Comparison of ENCODE assay signal across 9 cellular contexts in the genomic region with DNA sequence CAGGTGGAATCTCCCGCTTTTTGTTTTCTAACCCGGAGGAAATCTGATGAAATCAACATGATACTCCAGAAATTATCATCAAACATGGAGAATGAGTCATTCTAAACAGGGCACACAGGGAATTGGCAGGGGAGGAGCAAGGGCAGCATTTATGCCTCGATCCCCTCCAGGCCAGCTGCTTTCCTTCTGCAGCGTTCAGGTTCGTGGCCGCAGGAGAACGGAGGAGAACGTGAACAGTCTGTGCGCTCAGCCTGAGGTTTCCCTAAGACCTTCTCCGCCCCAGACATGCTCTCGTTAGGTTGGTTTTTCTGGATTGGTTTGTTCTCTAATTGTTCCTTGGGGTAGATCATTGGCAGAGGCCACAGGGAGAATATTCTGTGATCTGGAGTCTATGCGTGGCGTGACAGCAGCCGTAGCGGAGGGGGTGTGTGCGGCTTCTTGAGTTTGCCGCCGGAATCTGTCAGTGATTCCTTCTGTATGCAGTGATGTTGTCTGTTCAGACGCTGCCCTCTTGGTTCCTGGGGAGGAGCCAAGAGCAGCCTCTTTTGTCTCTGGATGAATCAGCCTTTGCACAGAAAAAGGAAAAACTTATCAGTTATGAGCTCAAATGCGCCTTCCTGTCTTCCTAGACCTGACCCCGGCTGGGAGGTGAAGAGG.
DNase-seq lines count a peak whose midpoint lies in the region; ATAC-seq, FAIRE-seq and TF ChIP-seq lines count a peak whose summit lies in the region.
"Had no signal": no experiment of that assay in that cellular context is flagged by ENCODE, and none has a peak within 500 bp of the region (broad histone marks: within the 10 kb centered on the region; RNA-seq: fewer than 3 reads in every experiment).

No MANE protein-coding gene starts in this region.

- no peaks in the 10 kb centered on the region for H3K9me3 Mint-ChIP-seq in effector memory CD8-positive, alpha-beta T cell

- H2BK20ac ChIP-seq in IMR-90 (ENCODE audit: low read depth, low read length): peak overlapping the region; percentile 49

- peaks cover 66% of the 10 kb centered on the region for H3K4me1 ChIP-seq in IMR-90 (ENCODE audit: control insufficient read depth, insufficient read depth, low read length)
- H3K4me1 ChIP-seq in HepG2 (ENCODE audit: insufficient read depth, low read length): peaks cover 27% of the 10 kb centered on the region

- peak overlapping the region; percentile 13; the same call in 1 of the 2 replicates for H3K18ac ChIP-seq in IMR-90 (ENCODE audit: low read depth, low read length)

- H3K27me3 ChIP-seq in IMR-90 (ENCODE audit: control insufficient read depth, insufficient read depth, low read length) (no peaks in the 10 kb centered on the region), HepG2 (ENCODE audit: control insufficient read depth in 1 of 2, insufficient read depth in 2 of 2, low read length in 2 of 2) (no peaks in the 10 kb centered on the region)

- peak overlapping the region; percentile 88 for H2AK5ac ChIP-seq in IMR-90 (ENCODE audit: low read depth, low read length)

- H4K20me1 ChIP-seq in IMR-90 (ENCODE audit: insufficient read depth, low read length) (peaks cover 96% of the 10 kb centered on the region), HepG2 (ENCODE audit: insufficient read depth, low read length) (peaks cover 98% of the 10 kb centered on the region)

- BruUV-seq in IMR-90 (replicated peaks; lab: Mats Ljungman, UMichigan): no TSS peak
- no TSS peak for BruUV-seq in HepG2 (replicated peaks; lab: Mats Ljungman, UMichigan)

- 71% methylated on average over 11 of the region's 21 CpGs; no CpG with 5 or more reads in 1 of the 2 experiments for WGBS in IMR-90 (ENCODE audit: extremely low coverage in 2 of 2, insufficient read length in 1 of 2), 2 experiments
- 97% methylated on average over 21 of the region's 21 CpGs for whole genome bisulfite sequencing in HepG2 (ENCODE audit: low lambda C conversion rate)

- peak overlapping the region; percentile 20 for H2BK120ac ChIP-seq in IMR-90 (ENCODE audit: low read depth, low read length)

- H2BK15ac ChIP-seq in IMR-90 (ENCODE audit: low read depth, low read length): peak overlapping the region; percentile 18; the same call in 2 of the 3 replicates

- POLR2A ChIA-PET in IMR-90 (lab: Charles Lee; ENCODE audit: unreplicated experiment) (no interaction called here), HepG2 (lab: Yijun Ruan, JAX) (interaction anchor here (0.6 kb wide), 1 partner anchor 44 kb away, joined by 3 read pairs; no protein-coding TSS in a partner anchor)

- TF ChIP-seq EP300 in HepG2 (IDR thresholded peaks at IDR 0.05; ENCODE audit: low read depth in 2 of 2, low read length in 2 of 2) (no peak), HepG2 (CRISPR knock-in tag; IDR thresholded peaks at IDR 0.05; ENCODE audit: borderline replicate concordance) (no peak)

- H3K14ac ChIP-seq in IMR-90 (replicated peaks; ENCODE audit: low read depth, low read length): peak overlapping the region; percentile 74; the same call in 1 of the 2 replicates

- H2AK9ac ChIP-seq in IMR-90 (replicated peaks; ENCODE audit: low read depth, low read length, poor library complexity): peak overlapping the region; percentile 82

- no peak overlapping the region for H3K4me3 ChIP-seq in IMR-90 (ENCODE audit: insufficient read depth, low read depth, low read length)
- H3K4me3 ChIP-seq in astrocyte of the spinal cord (ENCODE audit: low read depth, low read length): no peak overlapping the region
- no peak overlapping the region for H3K4me3 ChIP-seq in HepG2 (replicated peaks in 1 of 3; ENCODE audit: insufficient read depth in 1 of 3, low read depth in 2 of 3, low read length in 3 of 3)
- H3K4me3 ChIP-seq: lung had no signal

- H3K36me3 Mint-ChIP-seq in effector memory CD8-positive, alpha-beta T cell (ENCODE audit: insufficient read depth): peaks cover 3% of the 10 kb centered on the region

- H3K4me3 Mint-ChIP-seq in effector memory CD8-positive, alpha-beta T cell: no peak overlapping the region

- peaks cover 26 to 58% of the 10 kb centered on the region in 2 donors for H3K27me3 Mint-ChIP-seq in effector memory CD8-positive, alpha-beta T cell

- no peak overlapping the region for H3K27ac Mint-ChIP-seq in effector memory CD8-positive, alpha-beta T cell

- ATAC-seq in IMR-90 (ENCODE audit: low read depth) (peak; percentile 25), HepG2 (no peak)
- ATAC-seq in effector memory CD8-positive, alpha-beta T cell (replicated peaks): no peak

- H3K36me3 ChIP-seq in IMR-90 (ENCODE audit: control insufficient read depth, insufficient read depth, low read length) (peaks cover 9% of the 10 kb centered on the region), HepG2 (replicated peaks in 1 of 2; ENCODE audit: control insufficient read depth in 1 of 2, insufficient read depth in 2 of 2, low read length in 2 of 2) (peaks cover 14 to 57% of the 10 kb centered on the region in 2 experiments)

- CTCF ChIA-PET in IMR-90 (lab: Yijun Ruan, JAX): no interaction called here
- CTCF ChIA-PET in HepG2 (lab: Yijun Ruan, JAX; ENCODE audit: low intra/inter-chr PET ratio, low total read pairs): no interaction called here

- TF ChIP-seq POLR2A in IMR-90 (IDR thresholded peaks at IDR 0.05; ENCODE audit: low read depth, low read length) (no peak), HepG2 (IDR thresholded peaks at IDR 0.05; ENCODE audit: insufficient read depth in 1 of 2, low read depth in 2 of 2, low read length in 2 of 2) (no peak)

- peak; percentile 53 for DNase-seq in ACHN
- DNase-seq in IMR-90: peak; percentile 68
- peak; percentile 76 for DNase-seq in astrocyte of the spinal cord (ENCODE audit: low read depth, low spot score)
- no peak for DNase-seq in HepG2 (ENCODE audit: low spot score)
- no peak for DNase-seq in NCI-H2107 (lab: John Stamatoyannopoulos, UW)
- no peak for DNase-seq in cerebellar nuclear complex (lab: John Stamatoyannopoulos, UW)
- no peak for DNase-seq in Kasumi-1 (lab: John Stamatoyannopoulos, UW)
- DNase-seq in effector memory CD8-positive, alpha-beta T cell: no peak

- H4K91ac ChIP-seq in IMR-90 (ENCODE audit: insufficient read depth, low read depth, low read length): peak overlapping the region; percentile 72

- dilution Hi-C loops in IMR-90 (cut with HindIII; ENCODE audit: low sequenced_read_pairs, unreplicated experiment): no loop called here

- H3K4ac ChIP-seq in IMR-90 (ENCODE audit: low read depth, low read length): peak overlapping the region; percentile 79

- H2AFZ ChIP-seq in IMR-90 (replicated peaks; ENCODE audit: low read length, poor library complexity): peak overlapping the region; percentile 2
- H2AFZ ChIP-seq in HepG2 (ENCODE audit: low read length): no peak overlapping the region

- FAIRE-seq in HepG2 (lab: Jason Lieb, UNC): no peak

- H4K5ac ChIP-seq in IMR-90 (ENCODE audit: low read depth, low read length): no peak overlapping the region

- no peak overlapping the region for H3K4me2 ChIP-seq in IMR-90 (ENCODE audit: low read depth, low read length)
- no peak overlapping the region for H3K4me2 ChIP-seq in HepG2 (ENCODE audit: low read depth, low read length)

- H3K79me1 ChIP-seq in IMR-90 (ENCODE audit: low read depth in 1 of 2, low read length in 2 of 2): peaks cover 5 to 96% of the 10 kb centered on the region in 2 experiments; a peak in 3 of 4 replicates

- TF ChIP-seq RAD21 in IMR-90 (IDR thresholded peaks at IDR 0.05; ENCODE audit: low read length) (no peak), HepG2 (CRISPR knock-in tag; IDR thresholded peaks at IDR 0.05) (no peak)

- TF ChIP-seq CTCF in IMR-90 (conservative IDR thresholded peaks at IDR 0.05; ENCODE audit: low read depth, low read length): no peak
- TF ChIP-seq CTCF in astrocyte of the spinal cord (IDR thresholded peaks at IDR 0.05; ENCODE audit: low read depth, low read length): no peak
- TF ChIP-seq CTCF in HepG2 (CRISPR knock-in tag; IDR thresholded peaks at IDR 0.05): no peak

- H3K9me1 ChIP-seq in IMR-90 (ENCODE audit: insufficient read depth, low read length): peaks cover 75% of the 10 kb centered on the region

- H3K79me2 ChIP-seq in HepG2 (ENCODE audit: insufficient read depth, low read length): peaks cover 94% of the 10 kb centered on the region

- H3K9me3 ChIP-seq in IMR-90 (ENCODE audit: control insufficient read depth, insufficient read depth, low read length): no peaks in the 10 kb centered on the region
- no peaks in the 10 kb centered on the region for H3K9me3 ChIP-seq in HepG2 (ENCODE audit: low read length)

- peak overlapping the region; percentile 23; the same call in 1 of the 2 replicates for H3K23ac ChIP-seq in IMR-90 (ENCODE audit: low read depth, low read length)

- intact Hi-C loops in IMR-90 (cut with micrococcal nuclease): no loop called here
- intact Hi-C loops in HepG2 (cut with micrococcal nuclease; ENCODE audit: unreplicated experiment): no loop called here

- H3K27ac ChIP-seq in IMR-90 (ENCODE audit: insufficient read depth, low read length): peak overlapping the region; percentile 42
- H3K27ac ChIP-seq in HepG2 (ENCODE audit: extremely low read length, insufficient read depth, low read length): no peak overlapping the region

- H2BK5ac ChIP-seq in IMR-90 (ENCODE audit: low read depth, low read length, poor library complexity, severe bottlenecking): peak overlapping the region; percentile 53

- no peak overlapping the region for H3K56ac ChIP-seq in IMR-90 (ENCODE audit: extremely low read depth, insufficient read depth, low read length)

- in situ Hi-C loops in ACHN (cut with HindIII; ENCODE audit: low pct_ligation_motif_present, low pct_unique_long_range_greater_than_20kb, low sequenced_read_pairs) (no loop called here), IMR-90 (cut with MboI; ENCODE audit: low sequenced_read_pairs) (no loop called here), astrocyte of the spinal cord (cut with HindIII; ENCODE audit: low sequenced_read_pairs) (no loop called here), HepG2 (cut with HindIII; ENCODE audit: extremely low pct_ligation_motif_present, low pct_unique_long_range_greater_than_20kb) (no loop called here)

- peak overlapping the region; percentile 43 to 76; a peak in 2 of 4 replicates for H4K8ac ChIP-seq in IMR-90 (ENCODE audit: low read depth in 2 of 2, low read length in 2 of 2)

- H3K9ac ChIP-seq in IMR-90 (ENCODE audit: low read depth, low read length) (no peak overlapping the region; the same call in 1 of the 2 replicates), HepG2 (ENCODE audit: insufficient read depth, low read depth, low read length) (no peak overlapping the region)

- H3K4me1 Mint-ChIP-seq in effector memory CD8-positive, alpha-beta T cell (ENCODE audit: low read depth in 2 of 2): no peaks in the 10 kb centered on the region

TF ChIP-seq in IMR-90, 13 proteins besides CTCF, POLR2A, EP300 and RAD21 (continues in another document):
- TF ChIP-seq RFX5 (IDR thresholded peaks at IDR 0.05; ENCODE audit: low read depth, low read length): no peak

TF ChIP-seq in HepG2, 621 proteins besides CTCF, POLR2A, EP300 and RAD21 (continues in another document):
- TF ChIP-seq RBM22 (optimal IDR thresholded peaks at IDR 0.05; ENCODE audit: low read length): peak; percentile 74

Comparison
In these comparisons a context has a peak if more than half of its experiments do, and no peak if none do; other contexts are left out.
1. DNase-seq: peak in ACHN (single experiment), IMR-90 (single experiment) and astrocyte of the spinal cord (single experiment); none in HepG2 (single experiment), NCI-H2107 (single experiment), cerebellar nuclear complex (0 of 2), Kasumi-1 (0 of 2) and effector memory CD8-positive, alpha-beta T cell (0 of 3).